9 cellular contexts compared by ENCODE assay signal in genomic region chr4:112633477-112634235, GRCh38. TPM values are rescaled to one million over a fixed set of nuclear protein-coding genes. Genes with fewer than 3 reads are reported as not detected.
A peak's percentile ranks its signal among the peaks of the same experiment; 100 is the strongest.
DNase-seq lines count a peak whose midpoint lies in the region; TF ChIP-seq lines count a peak whose summit lies in the region.
"Had no signal": no experiment of that assay in that cellular context is flagged by ENCODE, and none has a peak within 500 bp of the region (broad histone marks: within the 10 kb centered on the region; RNA-seq: fewer than 3 reads in every experiment).

No MANE protein-coding gene starts in this region.

- no peak overlapping the region for H2BK12ac ChIP-seq in neuronal stem cell (ENCODE audit: low read length)

- no peak overlapping the region for H2BK120ac ChIP-seq in neuronal stem cell (ENCODE audit: low read depth, low read length)

- intact Hi-C loops in cardiac septum (cut with DNase I) = loop anchor here (10.0 kb wide), 1 partner anchor 461 kb away; no protein-coding TSS in a partner anchor

- H3K4me3 ChIP-seq in OCI-LY3 (ENCODE audit: low read length) (no peak overlapping the region), epithelial cell of proximal tubule (ENCODE audit: low read depth, low read length) (no peak overlapping the region), neuronal stem cell (ENCODE audit: low read length in 2 of 2) (no peak overlapping the region)

- no peak overlapping the region for H3K18ac ChIP-seq in neuronal stem cell (ENCODE audit: low read length)

- H2AFZ ChIP-seq in OCI-LY3 (ENCODE audit: low read depth, low read length) = no peak overlapping the region
- H2AFZ ChIP-seq in neuronal stem cell (ENCODE audit: low read length) = no peak overlapping the region

- no peak overlapping the region for H2AK5ac ChIP-seq in neuronal stem cell (ENCODE audit: low read depth, low read length)

- WGBS in neuronal stem cell (ENCODE audit: extremely low coverage in 2 of 2, insufficient read length in 2 of 2, insufficient replicate concordance in 1 of 2), 2 donors = no CpG with 5 or more reads among the region's 4 CpGs

- H3K27ac ChIP-seq in OCI-LY3 (ENCODE audit: low read length) (no peak overlapping the region), neuronal stem cell (replicated peaks; ENCODE audit: low read length) (no peak overlapping the region)
- H3K27ac ChIP-seq: neutrophil had no signal

- no peak overlapping the region for H2BK15ac ChIP-seq in neuronal stem cell (ENCODE audit: low read length)

- no peak overlapping the region for H3K14ac ChIP-seq in neuronal stem cell (ENCODE audit: low read length)

- no peaks in the 10 kb centered on the region for H4K20me1 ChIP-seq in OCI-LY3 (ENCODE audit: insufficient read depth, low read length)

- peaks cover 48% of the 10 kb centered on the region for H3K79me2 ChIP-seq in OCI-LY3 (ENCODE audit: low read length)

- peaks cover 21% of the 10 kb centered on the region for H3K4me1 ChIP-seq in OCI-LY3 (ENCODE audit: low read length)
- H3K4me1 ChIP-seq in neuronal stem cell (ENCODE audit: control insufficient read depth in 2 of 2, insufficient read depth in 1 of 2, low read depth in 1 of 2, low read length in 2 of 2) = peaks cover 0 to 3% of the 10 kb centered on the region in 2 donors

- H3K9ac ChIP-seq in OCI-LY3 (ENCODE audit: low read length) (no peak overlapping the region), neuronal stem cell (ENCODE audit: low read depth, low read length, poor library complexity) (no peak overlapping the region)

- H2BK5ac ChIP-seq in neuronal stem cell (ENCODE audit: low read length) = no peak overlapping the region

- no peaks in the 10 kb centered on the region for H3K9me3 ChIP-seq in OCI-LY3 (ENCODE audit: insufficient read depth, low read length)
- H3K9me3 ChIP-seq in neuronal stem cell (replicated peaks in 1 of 2; ENCODE audit: control insufficient read depth in 2 of 2, insufficient read depth in 1 of 2, low read depth in 1 of 2, low read length in 2 of 2) = no peaks in the 10 kb centered on the region
- H3K9me3 ChIP-seq: neutrophil had no signal

- DNase-seq in COR-L47 (lab: John Stamatoyannopoulos, UW) (peak; percentile 3), HCEC 1CT (peak; percentile 28), epithelial cell of proximal tubule (ENCODE audit: low read depth) (no peak), renal cortical epithelial cell (ENCODE audit: low read depth) (peak; percentile 46), mucosa of gallbladder (ENCODE audit: low spot score) (no peak), neuronal stem cell (ENCODE audit: low spot score) (no peak), cardiac septum (ENCODE audit: low spot score) (no peak)

- H3K4ac ChIP-seq in neuronal stem cell (ENCODE audit: low read length) = no peak overlapping the region

- no peak overlapping the region for H3K23ac ChIP-seq in neuronal stem cell (ENCODE audit: low read depth, low read length, poor library complexity)

- H3K36me3 ChIP-seq in OCI-LY3 (replicated peaks; ENCODE audit: low read depth, low read length) = peaks cover 9% of the 10 kb centered on the region
- H3K36me3 ChIP-seq in neuronal stem cell (replicated peaks in 1 of 2; ENCODE audit: control insufficient read depth in 2 of 2, insufficient read depth in 2 of 2, low read length in 2 of 2) = peaks cover 5 to 47% of the 10 kb centered on the region in 2 donors

- no peak overlapping the region for H4K8ac ChIP-seq in neuronal stem cell (ENCODE audit: low read depth, low read length)

- H3K4me2 ChIP-seq in OCI-LY3 (ENCODE audit: low read length) = peak overlapping the region; percentile 19
- no peak overlapping the region for H3K4me2 ChIP-seq in neuronal stem cell (ENCODE audit: insufficient read depth, low read length, poor library complexity, severe bottlenecking)

- no peaks in the 10 kb centered on the region for H3K79me1 ChIP-seq in neuronal stem cell (ENCODE audit: low read depth, low read length)

- no peak overlapping the region for H4K91ac ChIP-seq in neuronal stem cell (ENCODE audit: low read depth, low read length, poor library complexity)

- H3K27me3 ChIP-seq in OCI-LY3 (ENCODE audit: low read depth, low read length) (no peaks in the 10 kb centered on the region), neuronal stem cell (ENCODE audit: control insufficient read depth in 3 of 3, insufficient read depth in 3 of 3, low read depth in 1 of 3, low read length in 3 of 3) (no peaks in the 10 kb centered on the region)
- H3K27me3 ChIP-seq: neutrophil had no signal

- TF ChIP-seq CTCF in OCI-LY3 (IDR thresholded peaks at IDR 0.05; ENCODE audit: low read depth, low read length) (peak; percentile 81), epithelial cell of proximal tubule (conservative IDR thresholded peaks at IDR 0.05; ENCODE audit: low read depth, low read length) (peak; percentile 60)

RNA-seq across cellular contexts. Expression of gene ZGRF1, which starts 3.1 kb away (rescaled TPM):
- total RNA-seq in epithelial cell of proximal tubule (7.1 and 7.6 TPM in 2 replicates), renal cortical epithelial cell (2.5 and 4.9 TPM in 2 replicates), mucosa of gallbladder (2.6 TPM), cardiac septum (2.8 TPM)
- 19.8 TPM for polyA plus RNA-seq in neuronal stem cell (2013, experiment 1 of 2)
- polyA plus RNA-seq in neuronal stem cell (2013, experiment 2 of 2) = 21.4 TPM

RNA-seq across cellular contexts. Expression of gene LARP7, which starts 3.3 kb away (rescaled TPM):
- total RNA-seq in epithelial cell of proximal tubule (28.9 and 31.8 TPM in 2 replicates), renal cortical epithelial cell (30.6 and 52.4 TPM in 2 replicates), mucosa of gallbladder (34.9 TPM), cardiac septum (52.9 TPM)
- 166 TPM for polyA plus RNA-seq in neuronal stem cell (2013, experiment 1 of 2)
- 178 TPM for polyA plus RNA-seq in neuronal stem cell (2013, experiment 2 of 2)

Comparison
In these comparisons a context has a peak if more than half of its experiments do, and no peak if none do; other contexts are left out.
1. DNase-seq: peak in COR-L47 (single experiment), HCEC 1CT (single experiment) and renal cortical epithelial cell (single experiment); none in epithelial cell of proximal tubule (single experiment), mucosa of gallbladder (single experiment), neuronal stem cell (single experiment) and cardiac septum (single experiment).